Comparison of ENCODE assay signal across 8 cellular contexts in the genomic region with DNA sequence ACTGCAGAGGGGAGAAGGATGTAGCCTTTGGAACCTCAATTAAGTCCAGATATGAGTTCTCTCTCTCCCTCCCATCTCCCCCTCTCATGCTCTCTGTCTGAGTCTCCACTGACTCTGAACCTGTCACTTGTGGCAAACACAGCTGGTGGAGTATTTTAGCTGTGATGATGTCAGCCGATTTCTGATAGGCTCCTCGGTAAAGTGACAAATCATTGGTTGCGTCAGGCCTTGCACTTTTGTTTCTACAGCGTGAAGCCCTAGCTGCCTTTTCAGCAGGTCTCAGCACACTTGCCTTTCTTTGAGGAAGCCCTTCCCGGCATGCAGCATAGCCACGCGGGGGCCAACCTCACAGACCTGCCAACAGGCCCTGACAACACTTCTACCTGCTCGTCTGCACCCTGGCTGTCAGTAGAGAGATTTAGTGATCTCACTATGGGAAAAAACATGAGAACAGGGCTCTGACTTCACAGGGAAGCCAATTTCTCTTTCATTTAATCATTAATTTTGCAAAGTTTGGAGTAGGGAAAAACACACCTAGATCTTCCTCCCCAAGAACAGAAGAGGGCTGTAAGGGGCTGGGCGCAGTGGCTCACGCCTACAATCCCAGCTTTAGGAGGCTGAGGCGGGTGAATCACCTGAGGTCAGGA.
DNase-seq lines count a peak whose midpoint lies in the region; ATAC-seq, FAIRE-seq and TF ChIP-seq lines count a peak whose summit lies in the region.

No MANE protein-coding gene starts in this region.

- peak overlapping the region; percentile 9 for H3K9ac ChIP-seq in mesenchymal stem cell (ENCODE audit: low read length)

- H3K4ac ChIP-seq in mesenchymal stem cell (ENCODE audit: low read depth in 1 of 2, low read length in 2 of 2) = no peak overlapping the region

- ATAC-seq in WTC11 = peak; percentile 57

- TF ChIP-seq CTCF in NB4 (IDR thresholded peaks at IDR 0.05; ENCODE audit: low read depth, low read length) (no peak), WTC11 (IDR thresholded peaks at IDR 0.05) (no peak), cardiac fibroblast (IDR thresholded peaks at IDR 0.05; ENCODE audit: low read depth, low read length) (no peak)

- WGBS in mesenchymal stem cell = 43% methylated on average over 9 of the region's 11 CpGs

- peaks cover 6% of the 10 kb centered on the region for H3K36me3 Mint-ChIP-seq in WTC11

- no peak overlapping the region for H2AK5ac ChIP-seq in mesenchymal stem cell (ENCODE audit: low read length, severe bottlenecking)

- H3K27ac Mint-ChIP-seq in WTC11 = peak overlapping the region; percentile 70

- H2BK120ac ChIP-seq in mesenchymal stem cell (ENCODE audit: low read depth, low read length) = no peak overlapping the region

- H3K4me1 Mint-ChIP-seq in WTC11 = peaks cover 46% of the 10 kb centered on the region

- H3K4me1 ChIP-seq in mesenchymal stem cell (ENCODE audit: control insufficient read depth, insufficient read depth, low read depth, low read length) = peaks cover 31% of the 10 kb centered on the region

- peaks cover 17% of the 10 kb centered on the region in 2 experiments for H3K36me3 ChIP-seq in mesenchymal stem cell (ENCODE audit: control insufficient read depth in 1 of 2, insufficient read depth in 2 of 2, low read depth in 1 of 2, low read length in 2 of 2)

- peak; percentile 89 for FAIRE-seq in H54 (lab: Jason Lieb, UNC)

- no peak overlapping the region for H2BK15ac ChIP-seq in mesenchymal stem cell (ENCODE audit: low read depth, poor library complexity, severe bottlenecking)

- CTCF ChIA-PET in WTC11 (lab: Charles Lee) = interaction anchor here (1.0 to 2.1 kb wide), 3 partner anchors 9 to 37 kb away, joined by 3 to 9 read pairs (median 5); no protein-coding TSS in a partner anchor

- no peak overlapping the region for H2BK5ac ChIP-seq in mesenchymal stem cell (ENCODE audit: low read depth, low read length, poor library complexity, severe bottlenecking)

- H4K91ac ChIP-seq in mesenchymal stem cell (ENCODE audit: low read length) = no peak overlapping the region

- POLR2A ChIA-PET in WTC11 (lab: Charles Lee) = no interaction called here

- no peak overlapping the region for H3K14ac ChIP-seq in mesenchymal stem cell (ENCODE audit: low read length in 2 of 2)

- no peak overlapping the region for H2AFZ ChIP-seq in mesenchymal stem cell (ENCODE audit: low read depth, low read length)

- H3K9me3 Mint-ChIP-seq in WTC11 = peaks cover 7% of the 10 kb centered on the region

- peak overlapping the region; percentile 67 for H3K27ac ChIP-seq in mesenchymal stem cell (ENCODE audit: low read length, poor library complexity, severe bottlenecking)

- H3K27me3 ChIP-seq in mesenchymal stem cell (ENCODE audit: control insufficient read depth in 1 of 2, insufficient read depth in 1 of 2, low read length in 2 of 2) = no peaks in the 10 kb centered on the region

- H3K18ac ChIP-seq in mesenchymal stem cell (ENCODE audit: low read depth in 1 of 2, low read length in 2 of 2) = peak overlapping the region; percentile 10 to 63

- no peak overlapping the region for H3K4me2 ChIP-seq in mesenchymal stem cell (ENCODE audit: low read length, poor library complexity, severe bottlenecking)

- no peak overlapping the region for H3K23ac ChIP-seq in mesenchymal stem cell (ENCODE audit: low read length in 2 of 2)

- H3K4me3 ChIP-seq in NB4 (ENCODE audit: low read depth, low read length) (no peak overlapping the region), cardiac fibroblast (replicated peaks in 1 of 2; ENCODE audit: low read depth in 2 of 2, low read length in 2 of 2) (no peak overlapping the region), mesenchymal stem cell (ENCODE audit: insufficient read depth in 1 of 2, low read depth in 1 of 2, low read length in 2 of 2) (no peak overlapping the region)

- H3K9me3 ChIP-seq in mesenchymal stem cell (ENCODE audit: control insufficient read depth, low read length) = no peaks in the 10 kb centered on the region

- no peak overlapping the region for H3K4me3 Mint-ChIP-seq in WTC11

- peak overlapping the region in 1 of 2 experiments; percentile 32 for H2BK12ac ChIP-seq in mesenchymal stem cell (ENCODE audit: low read length in 2 of 2)

- H3K27me3 Mint-ChIP-seq in WTC11 (ENCODE audit: low read depth) = no peaks in the 10 kb centered on the region

- no peak for TF ChIP-seq POLR2A in H54 (IDR thresholded peaks at IDR 0.05; ENCODE audit: low read depth, low read length)
- TF ChIP-seq POLR2A in NB4 (IDR thresholded peaks at IDR 0.05; ENCODE audit: extremely low read depth, insufficient read length) = no peak

- no peak overlapping the region for H4K8ac ChIP-seq in mesenchymal stem cell (ENCODE audit: low read length)

- DNase-seq in GM04504 (ENCODE audit: low read depth) = peak; percentile 80
- DNase-seq in H54 (ENCODE audit: insufficient read length, low spot score) = peak; percentile 60
- DNase-seq in NB4 (ENCODE audit: low read depth) = peak; percentile 90
- DNase-seq in WTC11 (ENCODE audit: low spot score) = no peak
- DNase-seq in cardiac fibroblast (ENCODE audit: low read depth in 2 of 2) = peak; percentile 62 to 92
- DNase-seq in mesenchymal stem cell = peak; percentile 97
- DNase-seq in stimulated activated CD8-positive, alpha-beta memory T cell treated with anti-CD3 and anti-CD28 coated beads, Interleukin-15, amount 100 ng/mL, for 1 hour (ENCODE audit: low read depth) = peak; percentile 39
- no peak for DNase-seq in NCI-H226

- peaks cover 8% of the 10 kb centered on the region for H3K79me1 ChIP-seq in mesenchymal stem cell (replicated peaks; ENCODE audit: low read length, poor library complexity, severe bottlenecking)

TF ChIP-seq in WTC11, 78 proteins besides CTCF, POLR2A, EP300 and RAD21:
- TF ChIP-seq, protein P1, sequence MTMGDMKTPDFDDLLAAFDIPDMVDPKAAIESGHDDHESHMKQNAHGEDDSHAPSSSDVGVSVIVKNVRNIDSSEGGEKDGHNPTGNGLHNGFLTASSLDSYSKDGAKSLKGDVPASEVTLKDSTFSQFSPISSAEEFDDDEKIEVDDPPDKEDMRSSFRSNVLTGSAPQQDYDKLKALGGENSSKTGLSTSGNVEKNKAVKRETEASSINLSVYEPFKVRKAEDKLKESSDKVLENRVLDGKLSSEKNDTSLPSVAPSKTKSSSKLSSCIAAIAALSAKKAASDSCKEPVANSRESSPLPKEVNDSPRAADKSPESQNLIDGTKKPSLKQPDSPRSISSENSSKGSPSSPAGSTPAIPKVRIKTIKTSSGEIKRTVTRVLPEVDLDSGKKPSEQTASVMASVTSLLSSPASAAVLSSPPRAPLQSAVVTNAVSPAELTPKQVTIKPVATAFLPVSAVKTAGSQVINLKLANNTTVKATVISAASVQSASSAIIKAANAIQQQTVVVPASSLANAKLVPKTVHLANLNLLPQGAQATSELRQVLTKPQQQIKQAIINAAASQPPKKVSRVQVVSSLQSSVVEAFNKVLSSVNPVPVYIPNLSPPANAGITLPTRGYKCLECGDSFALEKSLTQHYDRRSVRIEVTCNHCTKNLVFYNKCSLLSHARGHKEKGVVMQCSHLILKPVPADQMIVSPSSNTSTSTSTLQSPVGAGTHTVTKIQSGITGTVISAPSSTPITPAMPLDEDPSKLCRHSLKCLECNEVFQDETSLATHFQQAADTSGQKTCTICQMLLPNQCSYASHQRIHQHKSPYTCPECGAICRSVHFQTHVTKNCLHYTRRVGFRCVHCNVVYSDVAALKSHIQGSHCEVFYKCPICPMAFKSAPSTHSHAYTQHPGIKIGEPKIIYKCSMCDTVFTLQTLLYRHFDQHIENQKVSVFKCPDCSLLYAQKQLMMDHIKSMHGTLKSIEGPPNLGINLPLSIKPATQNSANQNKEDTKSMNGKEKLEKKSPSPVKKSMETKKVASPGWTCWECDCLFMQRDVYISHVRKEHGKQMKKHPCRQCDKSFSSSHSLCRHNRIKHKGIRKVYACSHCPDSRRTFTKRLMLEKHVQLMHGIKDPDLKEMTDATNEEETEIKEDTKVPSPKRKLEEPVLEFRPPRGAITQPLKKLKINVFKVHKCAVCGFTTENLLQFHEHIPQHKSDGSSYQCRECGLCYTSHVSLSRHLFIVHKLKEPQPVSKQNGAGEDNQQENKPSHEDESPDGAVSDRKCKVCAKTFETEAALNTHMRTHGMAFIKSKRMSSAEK (CRISPR knock-in tag; IDR thresholded peaks at IDR 0.05; ENCODE audit: borderline replicate concordance) = no peak
- TF ChIP-seq NR2C2 (CRISPR knock-in tag; IDR thresholded peaks at IDR 0.05) (no peak), ZNF138 (CRISPR knock-in tag; conservative IDR thresholded peaks at IDR 0.05) (no peak), GRHL2 (CRISPR knock-in tag; IDR thresholded peaks at IDR 0.05; ENCODE audit: insufficient replicate concordance, severe bottlenecking) (no peak), SP1 (CRISPR knock-in tag; conservative IDR thresholded peaks at IDR 0.05) (no peak), CBFB (CRISPR knock-in tag; IDR thresholded peaks at IDR 0.05; ENCODE audit: low read depth) (no peak), ZNF232 (CRISPR knock-in tag; IDR thresholded peaks at IDR 0.05) (no peak), ZNF423 (CRISPR knock-in tag; IDR thresholded peaks at IDR 0.05) (no peak), IRF2 (CRISPR knock-in tag; IDR thresholded peaks at IDR 0.05; ENCODE audit: borderline replicate concordance, low read depth) (no peak), ZNF416 (CRISPR knock-in tag; IDR thresholded peaks at IDR 0.05) (no peak), ZNF671 (CRISPR knock-in tag; IDR thresholded peaks at IDR 0.05) (no peak), NR3C1 (CRISPR knock-in tag; conservative IDR thresholded peaks at IDR 0.05; ENCODE audit: low read depth) (no peak), CREM (CRISPR knock-in tag; IDR thresholded peaks at IDR 0.05) (no peak), ZNF396 (CRISPR knock-in tag; IDR thresholded peaks at IDR 0.05; ENCODE audit: borderline replicate concordance) (no peak), ATF1 (CRISPR knock-in tag; IDR thresholded peaks at IDR 0.05) (no peak)
- TF ChIP-seq, protein P2, sequence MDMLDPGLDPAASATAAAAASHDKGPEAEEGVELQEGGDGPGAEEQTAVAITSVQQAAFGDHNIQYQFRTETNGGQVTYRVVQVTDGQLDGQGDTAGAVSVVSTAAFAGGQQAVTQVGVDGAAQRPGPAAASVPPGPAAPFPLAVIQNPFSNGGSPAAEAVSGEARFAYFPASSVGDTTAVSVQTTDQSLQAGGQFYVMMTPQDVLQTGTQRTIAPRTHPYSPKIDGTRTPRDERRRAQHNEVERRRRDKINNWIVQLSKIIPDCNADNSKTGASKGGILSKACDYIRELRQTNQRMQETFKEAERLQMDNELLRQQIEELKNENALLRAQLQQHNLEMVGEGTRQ (CRISPR knock-in tag; IDR thresholded peaks at IDR 0.05) = no peak
- TF ChIP-seq, protein P3, sequence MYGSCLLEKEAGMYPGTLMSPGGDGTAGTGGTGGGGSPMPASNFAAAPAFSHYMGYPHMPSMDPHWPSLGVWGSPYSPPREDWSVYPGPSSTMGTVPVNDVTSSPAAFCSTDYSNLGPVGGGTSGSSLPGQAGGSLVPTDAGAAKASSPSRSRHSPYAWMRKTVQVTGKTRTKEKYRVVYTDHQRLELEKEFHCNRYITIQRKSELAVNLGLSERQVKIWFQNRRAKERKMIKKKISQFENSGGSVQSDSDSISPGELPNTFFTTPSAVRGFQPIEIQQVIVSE (CRISPR knock-in tag; IDR thresholded peaks at IDR 0.05; ENCODE audit: borderline replicate concordance) = no peak
TF ChIP-seq in WTC11: peak in this region for 0.

Comparison
In these comparisons a context has a peak if more than half of its experiments do, and no peak if none do; other contexts are left out.
1. DNase-seq: peak in GM04504 (single experiment), H54 (single experiment), NB4 (single experiment), cardiac fibroblast (2 of 2), mesenchymal stem cell (single experiment) and stimulated activated CD8-positive, alpha-beta memory T cell treated with anti-CD3 and anti-CD28 coated beads, Interleukin-15, amount 100 ng/mL, for 1 hour (single experiment); none in WTC11 (single experiment) and NCI-H226 (single experiment).